ENCODE assay signal across 1 cellular context in the genomic region with DNA sequence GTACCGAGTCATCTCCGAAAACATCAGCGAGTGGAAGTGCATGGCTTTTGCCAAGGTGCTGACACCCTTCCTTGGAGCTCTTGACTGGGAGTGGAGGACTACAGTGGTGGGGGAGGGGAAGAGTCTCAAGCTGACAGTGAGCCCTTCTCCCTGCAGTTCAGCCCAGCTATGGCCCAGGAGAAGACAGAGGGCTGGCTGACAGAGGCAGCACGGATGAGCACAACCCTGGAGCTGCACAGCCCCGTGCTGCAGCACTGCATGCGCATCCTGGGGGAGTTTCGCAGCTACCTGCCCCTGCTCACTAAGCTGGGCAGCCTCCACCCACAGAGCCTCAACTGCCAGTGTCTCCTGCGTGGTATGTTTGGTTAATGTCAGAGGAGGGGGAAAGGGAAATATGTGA.
TF ChIP-seq lines count a peak whose summit lies in the region.

No MANE protein-coding gene starts in this region.

TF ChIP-seq in K562, 482 proteins besides CTCF, POLR2A, EP300 and RAD21:
- no peak for TF ChIP-seq WHSC1 (IDR thresholded peaks at IDR 0.05; ENCODE audit: low read length)
- TF ChIP-seq PYGO2 (tag; IDR thresholded peaks at IDR 0.05) = no peak
- no peak for TF ChIP-seq RBM34 (IDR thresholded peaks at IDR 0.05; ENCODE audit: borderline replicate concordance, insufficient read depth, low read length)
- TF ChIP-seq ZNF589 (CRISPR knock-in tag; IDR thresholded peaks at IDR 0.05; ENCODE audit: low read depth) = no peak
- no peak for TF ChIP-seq TARDBP (IDR thresholded peaks at IDR 0.05)
- no peak for TF ChIP-seq U2AF2 (optimal IDR thresholded peaks at IDR 0.05; ENCODE audit: low read depth, low read length)
- TF ChIP-seq TEAD4 (IDR thresholded peaks at IDR 0.05; ENCODE audit: low read length) = no peak
- TF ChIP-seq TEAD4 (CRISPR knock-in tag; IDR thresholded peaks at IDR 0.05; ENCODE audit: borderline replicate concordance) = no peak
- no peak for TF ChIP-seq HDAC3 (IDR thresholded peaks at IDR 0.05; ENCODE audit: borderline replicate concordance, partially characterized antibody)
- TF ChIP-seq, protein P1, sequence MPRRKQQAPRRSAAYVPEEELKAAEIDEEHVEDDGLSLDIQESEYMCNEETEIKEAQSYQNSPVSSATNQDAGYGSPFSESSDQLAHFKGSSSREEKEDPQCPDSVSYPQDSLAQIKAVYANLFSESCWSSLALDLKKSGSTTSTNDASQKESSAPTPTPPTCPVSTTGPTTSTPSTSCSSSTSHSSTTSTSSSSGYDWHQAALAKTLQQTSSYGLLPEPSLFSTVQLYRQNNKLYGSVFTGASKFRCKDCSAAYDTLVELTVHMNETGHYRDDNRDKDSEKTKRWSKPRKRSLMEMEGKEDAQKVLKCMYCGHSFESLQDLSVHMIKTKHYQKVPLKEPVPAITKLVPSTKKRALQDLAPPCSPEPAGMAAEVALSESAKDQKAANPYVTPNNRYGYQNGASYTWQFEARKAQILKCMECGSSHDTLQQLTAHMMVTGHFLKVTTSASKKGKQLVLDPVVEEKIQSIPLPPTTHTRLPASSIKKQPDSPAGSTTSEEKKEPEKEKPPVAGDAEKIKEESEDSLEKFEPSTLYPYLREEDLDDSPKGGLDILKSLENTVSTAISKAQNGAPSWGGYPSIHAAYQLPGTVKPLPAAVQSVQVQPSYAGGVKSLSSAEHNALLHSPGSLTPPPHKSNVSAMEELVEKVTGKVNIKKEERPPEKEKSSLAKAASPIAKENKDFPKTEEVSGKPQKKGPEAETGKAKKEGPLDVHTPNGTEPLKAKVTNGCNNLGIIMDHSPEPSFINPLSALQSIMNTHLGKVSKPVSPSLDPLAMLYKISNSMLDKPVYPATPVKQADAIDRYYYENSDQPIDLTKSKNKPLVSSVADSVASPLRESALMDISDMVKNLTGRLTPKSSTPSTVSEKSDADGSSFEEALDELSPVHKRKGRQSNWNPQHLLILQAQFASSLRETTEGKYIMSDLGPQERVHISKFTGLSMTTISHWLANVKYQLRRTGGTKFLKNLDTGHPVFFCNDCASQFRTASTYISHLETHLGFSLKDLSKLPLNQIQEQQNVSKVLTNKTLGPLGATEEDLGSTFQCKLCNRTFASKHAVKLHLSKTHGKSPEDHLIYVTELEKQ (CRISPR knock-in tag; IDR thresholded peaks at IDR 0.05) = no peak
- TF ChIP-seq NR2F6 (CRISPR knock-in tag; IDR thresholded peaks at IDR 0.05) = no peak
- TF ChIP-seq DMBX1 (CRISPR knock-in tag; IDR thresholded peaks at IDR 0.05; ENCODE audit: borderline replicate concordance) = no peak
- TF ChIP-seq ZNF324 (CRISPR knock-in tag; IDR thresholded peaks at IDR 0.05) = no peak
- TF ChIP-seq, protein P2, sequence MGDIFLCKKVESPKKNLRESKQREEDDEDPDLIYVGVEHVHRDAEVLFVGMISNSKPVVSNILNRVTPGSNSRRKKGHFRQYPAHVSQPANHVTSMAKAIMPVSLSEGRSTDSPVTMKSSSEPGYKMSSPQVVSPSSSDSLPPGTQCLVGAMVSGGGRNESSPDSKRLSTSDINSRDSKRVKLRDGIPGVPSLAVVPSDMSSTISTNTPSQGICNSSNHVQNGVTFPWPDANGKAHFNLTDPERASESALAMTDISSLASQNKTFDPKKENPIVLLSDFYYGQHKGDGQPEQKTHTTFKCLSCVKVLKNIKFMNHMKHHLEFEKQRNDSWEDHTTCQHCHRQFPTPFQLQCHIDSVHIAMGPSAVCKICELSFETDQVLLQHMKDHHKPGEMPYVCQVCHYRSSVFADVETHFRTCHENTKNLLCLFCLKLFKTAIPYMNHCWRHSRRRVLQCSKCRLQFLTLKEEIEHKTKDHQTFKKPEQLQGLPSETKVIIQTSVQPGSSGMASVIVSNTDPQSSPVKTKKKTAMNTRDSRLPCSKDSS (IDR thresholded peaks at IDR 0.05; ENCODE audit: low read depth, partially characterized antibody) = no peak
- TF ChIP-seq POLR2AphosphoS2 (IDR thresholded peaks at IDR 0.05; ENCODE audit: low read length) = no peak; the same call in 1 of the 2 replicates
TF ChIP-seq in K562: peak in this region for 0.
